In the genomic region with DNA sequence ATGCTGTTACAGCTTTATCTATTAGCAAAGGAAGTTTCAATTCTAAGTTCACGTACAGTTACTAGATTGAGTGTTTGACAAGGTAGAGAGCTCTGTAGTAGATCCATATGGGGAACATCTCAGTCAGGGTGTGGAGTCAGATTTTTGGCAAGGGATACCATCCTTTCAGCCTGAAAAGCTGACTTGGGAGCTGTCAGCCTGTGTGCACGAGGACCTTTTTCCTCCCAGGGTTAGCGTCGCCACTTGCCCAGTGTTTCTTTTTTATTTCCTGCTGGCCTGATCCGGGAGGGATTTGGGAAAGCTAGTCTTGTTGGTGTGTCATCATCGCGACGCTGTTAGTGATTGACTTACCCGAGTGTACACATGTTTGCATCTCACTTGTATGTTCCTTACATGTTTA, we compare ENCODE assay signal across 17 cellular contexts.
"Had no signal": no experiment of that assay in that cellular context is flagged by ENCODE, and none has a peak within 500 bp of the region (broad histone marks: within the 10 kb centered on the region; RNA-seq: fewer than 3 reads in every experiment).

No MANE protein-coding gene starts in this region.

- H3K27ac ChIP-seq: ascending aorta, breast epithelium, parathyroid adenoma had no signal

- DNase-seq: activated CD4-positive, alpha-beta T cell treated with anti-CD3 and anti-CD28 coated beads for 1 hour; activated CD4-positive, alpha-beta T cell treated with anti-CD3 and anti-CD28 coated beads, Interleukin-2, amount 50 U/mL, for 4 hours; activated naive CD4-positive, alpha-beta T cell treated with anti-CD3 and anti-CD28 coated beads for 36 hours; activated naive CD8-positive, alpha-beta T cell treated with anti-CD3 and anti-CD28 coated beads, Interleukin-2, amount 50 U/mL, for 24 hours; activated T-cell treated with anti-CD3 and anti-CD28 coated beads, Interleukin-2, amount 50 U/mL, for 1 hour; dermis blood vessel endothelial cell; effector memory CD8-positive, alpha-beta T cell; hippocampal formation; naive B cell; SK-N-SH; T-helper 1 cell; T1000; thyroid gland had no signal

- H3K36me3 ChIP-seq: ascending aorta, breast epithelium, thyroid gland had no signal

- H3K9me2 ChIP-seq: SK-N-SH had no signal

- H3K9me3 Mint-ChIP-seq: activated naive CD8-positive, alpha-beta T cell treated with anti-CD3 and anti-CD28 coated beads, Interleukin-2, amount 50 U/mL, for 24 hours; effector memory CD8-positive, alpha-beta T cell had no signal

- H3K27ac Mint-ChIP-seq: activated naive CD4-positive, alpha-beta T cell treated with anti-CD3 and anti-CD28 coated beads for 36 hours; activated naive CD8-positive, alpha-beta T cell treated with anti-CD3 and anti-CD28 coated beads, Interleukin-2, amount 50 U/mL, for 24 hours; activated T-helper 2 cell treated with anti-CD3 and anti-CD28 coated beads, Interferon-gamma antibody, Interleukin-2, Interleukin-4, amounts not matched to agents 10 μg/mL and 5 μg/mL and 100 μg/mL, durations not matched to agents 14 hours and 24 hours and 36 hours; effector memory CD8-positive, alpha-beta T cell; naive B cell had no signal

- H3K27me3 ChIP-seq: ascending aorta, breast epithelium, thyroid gland had no signal

- H3K4me3 ChIP-seq: ascending aorta, thyroid gland had no signal

- H3K4me3 Mint-ChIP-seq: activated naive CD4-positive, alpha-beta T cell treated with anti-CD3 and anti-CD28 coated beads for 36 hours; activated naive CD8-positive, alpha-beta T cell treated with anti-CD3 and anti-CD28 coated beads, Interleukin-2, amount 50 U/mL, for 24 hours; effector memory CD8-positive, alpha-beta T cell; naive B cell had no signal

- H3K4me1 ChIP-seq: breast epithelium had no signal

- ATAC-seq: activated naive CD8-positive, alpha-beta T cell treated with anti-CD3 and anti-CD28 coated beads, Interleukin-2, amount 50 U/mL, for 24 hours; effector memory CD8-positive, alpha-beta T cell had no signal

- H3K4me2 ChIP-seq: SK-N-SH had no signal

- H3K4me1 Mint-ChIP-seq: activated naive CD8-positive, alpha-beta T cell treated with anti-CD3 and anti-CD28 coated beads, Interleukin-2, amount 50 U/mL, for 24 hours; naive B cell had no signal

- H2AFZ ChIP-seq: parathyroid adenoma had no signal

- H3K27me3 Mint-ChIP-seq: activated naive CD8-positive, alpha-beta T cell treated with anti-CD3 and anti-CD28 coated beads, Interleukin-2, amount 50 U/mL, for 24 hours; effector memory CD8-positive, alpha-beta T cell; naive B cell had no signal

- H3K9me3 ChIP-seq: ascending aorta, breast epithelium, SK-N-SH, thyroid gland had no signal
